In the genomic region with DNA sequence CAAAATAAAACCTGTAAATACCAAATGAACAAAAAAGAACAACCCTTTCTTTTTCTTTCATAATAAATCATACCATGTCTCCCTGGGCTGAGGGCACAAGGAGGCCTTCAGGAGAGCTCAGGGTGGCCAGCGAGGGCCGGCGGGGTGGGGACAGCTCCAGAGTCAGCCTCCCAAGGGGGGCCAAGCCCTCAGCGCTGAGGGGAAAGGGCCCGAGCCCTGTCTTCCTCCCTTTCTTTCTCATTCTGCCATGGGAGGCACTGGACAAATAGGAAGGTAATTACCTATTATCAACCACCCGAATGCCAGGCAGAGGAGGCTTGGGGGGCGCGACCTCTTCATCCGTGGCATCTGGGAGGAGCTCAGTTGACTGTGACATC, we compare ENCODE assay signal across 11 cellular contexts.
DNase-seq lines count a peak whose midpoint lies in the region; ATAC-seq, FAIRE-seq and TF ChIP-seq lines count a peak whose summit lies in the region.
"Had no signal": no experiment of that assay in that cellular context is flagged by ENCODE, and none has a peak within 500 bp of the region (broad histone marks: within the 10 kb centered on the region; RNA-seq: fewer than 3 reads in every experiment).

No MANE protein-coding gene starts in this region.

- CTCF ChIA-PET in OCI-LY7 (lab: Charles Lee; ENCODE audit: unreplicated experiment), result interaction anchor here (0.6 kb wide), 1 partner anchor 17 kb away, joined by 3 read pairs; no protein-coding TSS in a partner anchor

- H3K4me1 ChIP-seq in left ventricle myocardium inferior (peaks cover 81% of the 10 kb centered on the region), upper lobe of right lung (peaks cover 23% of the 10 kb centered on the region), OCI-LY7 (ENCODE audit: insufficient read depth, low read length, poor library complexity, severe bottlenecking) (peaks cover 31% of the 10 kb centered on the region)

- POLR2A ChIA-PET in naive thymus-derived CD8-positive, alpha-beta T cell (lab: Charles Lee), result no interaction called here
- POLR2A ChIA-PET in OCI-LY7 (lab: Charles Lee), result no interaction called here

- no peak for FAIRE-seq in frontal cortex (lab: Jason Lieb, UNC)

- H3K4me3 Mint-ChIP-seq in activated naive CD8-positive, alpha-beta T cell treated with anti-CD3 and anti-CD28 coated beads, Interleukin-2, amount 50 U/mL, for 24 hours, result no peak overlapping the region
- peak overlapping the region in 3 of 10 donors; percentile 6 to 74 (median 36) for H3K4me3 Mint-ChIP-seq in naive thymus-derived CD8-positive, alpha-beta T cell

- peaks cover 43% of the 10 kb centered on the region for H3K4me1 Mint-ChIP-seq in activated naive CD8-positive, alpha-beta T cell treated with anti-CD3 and anti-CD28 coated beads, Interleukin-2, amount 50 U/mL, for 24 hours
- H3K4me1 Mint-ChIP-seq in naive thymus-derived CD8-positive, alpha-beta T cell, result peaks cover 3 to 57% (median 11%) of the 10 kb centered on the region in 4 donors

- DNase-seq in left ventricle myocardium inferior (no peak), Right ventricle myocardium superior (no peak), upper lobe of right lung (peak; percentile 50), frontal cortex (ENCODE audit: low spot score in 2 of 2) (no peak), OCI-LY7 (ENCODE audit: low spot score) (no peak), NCI-H226 (no peak)
- no peak for DNase-seq in activated naive CD8-positive, alpha-beta T cell treated with anti-CD3 and anti-CD28 coated beads, Interleukin-2, amount 50 U/mL, for 24 hours
- DNase-seq in naive thymus-derived CD8-positive, alpha-beta T cell, result no peak
- DNase-seq: amygdala, dorsolateral prefrontal cortex, GOT3 had no signal

- no peaks in the 10 kb centered on the region for H3K27me3 Mint-ChIP-seq in activated naive CD8-positive, alpha-beta T cell treated with anti-CD3 and anti-CD28 coated beads, Interleukin-2, amount 50 U/mL, for 24 hours
- no peaks in the 10 kb centered on the region for H3K27me3 Mint-ChIP-seq in naive thymus-derived CD8-positive, alpha-beta T cell

- no peak overlapping the region for H3K4me3 ChIP-seq in left ventricle myocardium inferior
- no peak overlapping the region for H3K4me3 ChIP-seq in upper lobe of right lung
- H3K4me3 ChIP-seq in OCI-LY7 (ENCODE audit: low read depth, low read length, poor library complexity, severe bottlenecking), result no peak overlapping the region
- H3K4me3 ChIP-seq: dorsolateral prefrontal cortex had no signal

- H3K27ac ChIP-seq in left ventricle myocardium inferior (replicated peaks), result peak overlapping the region; percentile 38
- peak overlapping the region; percentile 82 for H3K27ac ChIP-seq in upper lobe of right lung
- H3K27ac ChIP-seq in OCI-LY7 (ENCODE audit: low read depth, low read length, poor library complexity, severe bottlenecking), result no peak overlapping the region

- peaks cover 35% of the 10 kb centered on the region for H3K36me3 Mint-ChIP-seq in activated naive CD8-positive, alpha-beta T cell treated with anti-CD3 and anti-CD28 coated beads, Interleukin-2, amount 50 U/mL, for 24 hours (ENCODE audit: low read depth)
- peaks cover 0 to 70% (median 17%) of the 10 kb centered on the region in 3 donors for H3K36me3 Mint-ChIP-seq in naive thymus-derived CD8-positive, alpha-beta T cell

- H3K9me3 Mint-ChIP-seq in activated naive CD8-positive, alpha-beta T cell treated with anti-CD3 and anti-CD28 coated beads, Interleukin-2, amount 50 U/mL, for 24 hours, result no peaks in the 10 kb centered on the region
- H3K9me3 Mint-ChIP-seq in naive thymus-derived CD8-positive, alpha-beta T cell, result no peaks in the 10 kb centered on the region

- no peak for TF ChIP-seq CTCF in left ventricle myocardium inferior (IDR thresholded peaks at IDR 0.05; ENCODE audit: borderline replicate concordance)
- no peak for TF ChIP-seq CTCF in upper lobe of right lung (IDR thresholded peaks at IDR 0.05)
- TF ChIP-seq CTCF in OCI-LY7 (conservative IDR thresholded peaks at IDR 0.05; ENCODE audit: low read length), result no peak

- peak overlapping the region; percentile 68 for H3K27ac Mint-ChIP-seq in activated naive CD8-positive, alpha-beta T cell treated with anti-CD3 and anti-CD28 coated beads, Interleukin-2, amount 50 U/mL, for 24 hours
- H3K27ac Mint-ChIP-seq in naive thymus-derived CD8-positive, alpha-beta T cell, result peak overlapping the region in 8 of 10 donors; percentile 52 to 94 (median 77)

- ATAC-seq in Right ventricle myocardium superior (ENCODE audit: poor library complexity), result no peak
- ATAC-seq in activated naive CD8-positive, alpha-beta T cell treated with anti-CD3 and anti-CD28 coated beads, Interleukin-2, amount 50 U/mL, for 24 hours, result no peak
- no peak for ATAC-seq in naive thymus-derived CD8-positive, alpha-beta T cell
- ATAC-seq in upper lobe of right lung, result no peak

- intact Hi-C loops in left ventricle myocardium inferior (cut with micrococcal nuclease), result no loop called here
- intact Hi-C loops in Right ventricle myocardium superior (cut with DNase I), result no loop called here
- intact Hi-C loops in upper lobe of right lung (cut with DNase I), result no loop called here
- intact Hi-C loops in OCI-LY7 (cut with micrococcal nuclease; ENCODE audit: unreplicated experiment), result no loop called here

- BruUV-seq in OCI-LY7 (replicated peaks; lab: Mats Ljungman, UMichigan), result no TSS peak

- H3K36me3 ChIP-seq in left ventricle myocardium inferior (peaks cover 58% of the 10 kb centered on the region), upper lobe of right lung (peaks cover 57% of the 10 kb centered on the region), OCI-LY7 (ENCODE audit: insufficient read depth, low read length) (peaks cover 94% of the 10 kb centered on the region)

- H3K27me3 ChIP-seq in left ventricle myocardium inferior (ENCODE audit: low read depth) (no peaks in the 10 kb centered on the region), upper lobe of right lung (no peaks in the 10 kb centered on the region)
- H3K27me3 ChIP-seq: dorsolateral prefrontal cortex had no signal

- no peak overlapping the region for H3K4me2 ChIP-seq in OCI-LY7 (ENCODE audit: low read length)

- H3K9me3 ChIP-seq in left ventricle myocardium inferior (replicated peaks) (no peaks in the 10 kb centered on the region), upper lobe of right lung (no peaks in the 10 kb centered on the region), OCI-LY7 (ENCODE audit: low read length) (no peaks in the 10 kb centered on the region)

- no peak overlapping the region for H2AFZ ChIP-seq in OCI-LY7 (ENCODE audit: low read length)

- H3K9me2 ChIP-seq in OCI-LY7 (ENCODE audit: insufficient read depth, low read length), result no peaks in the 10 kb centered on the region

- H3K79me2 ChIP-seq in OCI-LY7 (ENCODE audit: insufficient read depth, low read depth, low read length), result peaks cover 26% of the 10 kb centered on the region; the same call in 1 of the 2 replicates

- H4K20me1 ChIP-seq in OCI-LY7 (ENCODE audit: insufficient read depth, low read length), result 0 out of 2 replicates have a peak, but pooled peaks cover 3% of the 10 kb centered on the region
